15 cellular contexts compared by ENCODE assay signal in genomic region chr11:116909245-116909644, GRCh38.
"Had no signal": no experiment of that assay in that cellular context is flagged by ENCODE, and none has a peak within 500 bp of the region (broad histone marks: within the 10 kb centered on the region; RNA-seq: fewer than 3 reads in every experiment).

No MANE protein-coding gene starts in this region.

- H3K4me3 Mint-ChIP-seq: activated CD8-positive, alpha-beta memory T cell treated with anti-CD3 and anti-CD28 coated beads, Interleukin-2, amount 10 ng/mL, durations not matched to agents 7 days and 5 days; activated T-cell treated with anti-CD3 and anti-CD28 coated beads, Interleukin-2, amount 50 U/mL, for 24 hours; dendritic cell treated with granulocyte-macrophage colony-stimulating factor and Interleukin-4, amounts not matched to agents 40 ng/mL and 50 ng/mL, for 4 days; stimulated activated naive B cell treated with anti-CD40 and anti-IgM and Interleukin-4, amounts not matched to agents 10 μg/mL and 1 μg/mL and 100 μg/mL, for 72 hours had no signal

- H3K36me3 ChIP-seq: lower lobe of right lung, tibial nerve, vagina had no signal

- H3K4me1 ChIP-seq: lower lobe of right lung had no signal

- DNase-seq: activated CD8-positive, alpha-beta memory T cell treated with anti-CD3 and anti-CD28 coated beads, Interleukin-2, amount 10 ng/mL, durations not matched to agents 7 days and 5 days; activated effector memory CD4-positive, alpha-beta T cell treated with Interleukin-2 at 50 U/mL for 16 hours; activated T-cell treated with anti-CD3 and anti-CD28 coated beads, Interleukin-2, amount 50 U/mL, for 24 hours; amniotic stem cell; erythroblast; left colon; lower lobe of right lung; midbrain; retina; stimulated activated naive B cell treated with anti-CD40 and anti-IgM and Interleukin-4, amounts not matched to agents 10 μg/mL and 1 μg/mL and 100 μg/mL, for 72 hours; substantia nigra had no signal

- H3K9me3 ChIP-seq: lower lobe of right lung, tibial nerve, vagina had no signal

- H3K27me3 ChIP-seq: tibial nerve, vagina had no signal

- ATAC-seq: activated CD8-positive, alpha-beta memory T cell treated with anti-CD3 and anti-CD28 coated beads, Interleukin-2, amount 10 ng/mL, durations not matched to agents 7 days and 5 days; activated naive CD4-positive, alpha-beta T cell treated with anti-CD3 and anti-CD28 coated beads, Interleukin-2, amount 50 U/mL, for 72 hours; left colon; lower lobe of right lung; stimulated activated naive B cell treated with anti-CD40 and anti-IgM and Interleukin-4, amounts not matched to agents 10 μg/mL and 1 μg/mL and 100 μg/mL, for 72 hours had no signal

- H3K4me3 ChIP-seq: lower lobe of right lung, tibial nerve, vagina had no signal

- H3K9me3 Mint-ChIP-seq: activated naive CD4-positive, alpha-beta T cell treated with anti-CD3 and anti-CD28 coated beads, Interleukin-2, amount 50 U/mL, for 72 hours; activated T-cell treated with anti-CD3 and anti-CD28 coated beads, Interleukin-2, amount 50 U/mL, for 24 hours; dendritic cell treated with granulocyte-macrophage colony-stimulating factor and Interleukin-4, amounts not matched to agents 40 ng/mL and 50 ng/mL, for 4 days; stimulated activated naive B cell treated with anti-CD40 and anti-IgM and Interleukin-4, amounts not matched to agents 10 μg/mL and 1 μg/mL and 100 μg/mL, for 72 hours had no signal

- H3K27me3 Mint-ChIP-seq: activated CD8-positive, alpha-beta memory T cell treated with anti-CD3 and anti-CD28 coated beads, Interleukin-2, amount 10 ng/mL, durations not matched to agents 7 days and 5 days; activated T-cell treated with anti-CD3 and anti-CD28 coated beads, Interleukin-2, amount 50 U/mL, for 24 hours; dendritic cell treated with granulocyte-macrophage colony-stimulating factor and Interleukin-4, amounts not matched to agents 40 ng/mL and 50 ng/mL, for 4 days; stimulated activated naive B cell treated with anti-CD40 and anti-IgM and Interleukin-4, amounts not matched to agents 10 μg/mL and 1 μg/mL and 100 μg/mL, for 72 hours had no signal

- H3K27ac Mint-ChIP-seq: activated CD8-positive, alpha-beta memory T cell treated with anti-CD3 and anti-CD28 coated beads, Interleukin-2, amount 10 ng/mL, durations not matched to agents 7 days and 5 days; activated naive CD4-positive, alpha-beta T cell treated with anti-CD3 and anti-CD28 coated beads, Interleukin-2, amount 50 U/mL, for 72 hours; dendritic cell treated with granulocyte-macrophage colony-stimulating factor and Interleukin-4, amounts not matched to agents 40 ng/mL and 50 ng/mL, for 4 days; stimulated activated naive B cell treated with anti-CD40 and anti-IgM and Interleukin-4, amounts not matched to agents 10 μg/mL and 1 μg/mL and 100 μg/mL, for 72 hours had no signal

- H3K27ac ChIP-seq: lower lobe of right lung, tibial nerve, vagina had no signal
